In genomic region chr19:14418743-14419037, GRCh38 we compare ENCODE assay signal across 8 cellular contexts. TPM values are rescaled to one million over a fixed set of nuclear protein-coding genes. Genes with fewer than 3 reads are reported as not detected.
DNase-seq lines count a peak whose midpoint lies in the region; ATAC-seq and TF ChIP-seq lines count a peak whose summit lies in the region.

No MANE protein-coding gene starts in this region.

- no peaks in the 10 kb centered on the region for H3K9me3 ChIP-seq in HCT116 (ENCODE audit: control insufficient read depth in 1 of 2, insufficient read depth in 1 of 2, low read depth in 1 of 2, low read length in 2 of 2)
- peaks cover 3% of the 10 kb centered on the region for H3K9me3 ChIP-seq in WERI-Rb-1 (ENCODE audit: severe bottlenecking)
- no peaks in the 10 kb centered on the region for H3K9me3 ChIP-seq in gastroesophageal sphincter

- POLR2A ChIA-PET in HCT116 (lab: Charles Lee): no interaction called here

- peaks cover 18% of the 10 kb centered on the region; the same call in 1 of the 2 replicates for H4K20me1 ChIP-seq in HCT116 (ENCODE audit: insufficient read depth)

- peaks cover 0 to 7% of the 10 kb centered on the region in 2 experiments; a peak in 2 of 4 replicates for H3K36me3 ChIP-seq in HCT116 (ENCODE audit: control insufficient read depth in 1 of 2, insufficient read depth in 2 of 2, low read length in 2 of 2)
- peaks cover 42% of the 10 kb centered on the region for H3K36me3 ChIP-seq in WERI-Rb-1
- H3K36me3 ChIP-seq in gastroesophageal sphincter: no peaks in the 10 kb centered on the region

- CTCF ChIA-PET in HCT116 (lab: Charles Lee): interaction anchor here (1.0 kb wide), 1 partner anchor 13 kb away, joined by 3 read pairs; no protein-coding TSS in a partner anchor

- TF ChIP-seq CTCF in HCT116 (IDR thresholded peaks at IDR 0.05 in 2 of 3, conservative IDR thresholded peaks at IDR 0.05 in 1 of 3; ENCODE audit: borderline replicate concordance in 1 of 3, insufficient read depth in 1 of 3, low read depth in 2 of 3, low read length in 2 of 3) (no peak), WERI-Rb-1 (IDR thresholded peaks at IDR 0.05; ENCODE audit: low read depth, low read length) (no peak), gastroesophageal sphincter (IDR thresholded peaks at IDR 0.05) (no peak)

- no peak for DNase-seq in HCT116 (ENCODE audit: low read depth, low spot score)
- no peak for DNase-seq in WERI-Rb-1
- DNase-seq in COLO668 (lab: John Stamatoyannopoulos, UW; ENCODE audit: unreplicated experiment): no peak
- DNase-seq in ecto neural progenitor cell (ENCODE audit: low spot score): no peak
- no peak for DNase-seq in head of caudate nucleus
- DNase-seq in NCI-H187 treated with DMSO at 0.1 percent for 48 hours (lab: John Stamatoyannopoulos, UW): no peak

- TF ChIP-seq EP300 in gastroesophageal sphincter (IDR thresholded peaks at IDR 0.05): no peak

- no peak for TF ChIP-seq POLR2A in HCT116 (IDR thresholded peaks at IDR 0.05; ENCODE audit: borderline replicate concordance, extremely low read depth, insufficient read depth, insufficient read length)
- no peak for TF ChIP-seq POLR2A in gastroesophageal sphincter (IDR thresholded peaks at IDR 0.05)

- H3K27ac ChIP-seq in HCT116 (ENCODE audit: low read depth, low read length) (peak overlapping the region; percentile 81), WERI-Rb-1 (peak overlapping the region; percentile 97), gastroesophageal sphincter (peak overlapping the region; percentile 70 to 93 (median 89)), skin epidermis (peak overlapping the region; percentile 79 to 94 (median 89))

- H3K79me2 ChIP-seq in HCT116 (ENCODE audit: insufficient read depth, low read length): peaks cover 52% of the 10 kb centered on the region

- H3K4me2 ChIP-seq in HCT116 (ENCODE audit: low read length): peak overlapping the region; percentile 74

- RAD21 ChIA-PET in HCT116 (lab: Charles Lee; ENCODE audit: low non-redundant PET in 1 of 2, low total read pairs in 2 of 2, uncharacterized antibody in 2 of 2, unreplicated experiment in 2 of 2): no interaction called here

- peak overlapping the region; percentile 69 to 99 for H3K4me3 ChIP-seq in HCT116 (replicated peaks in 1 of 2; ENCODE audit: low read depth in 1 of 2, low read length in 2 of 2)
- H3K4me3 ChIP-seq in WERI-Rb-1 (ENCODE audit: low read depth, low read length): peak overlapping the region; percentile 99
- H3K4me3 ChIP-seq in gastroesophageal sphincter: peak overlapping the region; percentile 77 to 87
- peak overlapping the region; percentile 60 to 96 (median 87) for H3K4me3 ChIP-seq in skin epidermis

- no peak for ATAC-seq in HCT116
- no peak for ATAC-seq in gastroesophageal sphincter

- BruUV-seq in HCT116 (replicated peaks; lab: Mats Ljungman, UMichigan): TSS peak; percentile 64

- TF ChIP-seq RAD21 in HCT116 (IDR thresholded peaks at IDR 0.05; ENCODE audit: low read depth): no peak

- intact Hi-C loops in HCT116 (cut with micrococcal nuclease): no loop called here
- intact Hi-C loops in head of caudate nucleus (cut with DNase I): no loop called here

- no peak overlapping the region for H2AFZ ChIP-seq in HCT116 (ENCODE audit: low read depth, low read length, poor library complexity, severe bottlenecking)

- no peaks in the 10 kb centered on the region for H3K27me3 ChIP-seq in HCT116 (ENCODE audit: insufficient read depth, low read length)
- H3K27me3 ChIP-seq in WERI-Rb-1 (ENCODE audit: insufficient read depth, low read depth, severe bottlenecking): no peaks in the 10 kb centered on the region
- no peaks in the 10 kb centered on the region for H3K27me3 ChIP-seq in gastroesophageal sphincter

- WGBS in gastroesophageal sphincter (ENCODE audit: low coverage in 1 of 2), 2 donors: 0 to 7% methylated on average over 3 to 6 of the region's 18 CpGs

- no peaks in the 10 kb centered on the region for H3K9me2 ChIP-seq in HCT116 (ENCODE audit: insufficient read depth)

- H3K9ac ChIP-seq in HCT116 (ENCODE audit: low read length): peak overlapping the region; percentile 99

- peaks cover 12 to 31% of the 10 kb centered on the region in 2 experiments for H3K4me1 ChIP-seq in HCT116 (ENCODE audit: control insufficient read depth in 1 of 2, insufficient read depth in 2 of 2, low read length in 2 of 2)
- peaks cover 0 to 56% (median 17%) of the 10 kb centered on the region in 3 donors for H3K4me1 ChIP-seq in gastroesophageal sphincter

TF ChIP-seq in HCT116, 20 proteins besides CTCF, POLR2A, EP300 and RAD21:
- TF ChIP-seq POLR2AphosphoS5 (IDR thresholded peaks at IDR 0.05; ENCODE audit: low read depth, low read length) (peak; percentile 39; the same call in 1 of the 2 replicates), SIN3A (IDR thresholded peaks at IDR 0.05; ENCODE audit: low read depth) (peak; percentile 3; the same call in 1 of the 2 replicates), ZFX (IDR thresholded peaks at IDR 0.05) (peak; percentile 50; the same call in 1 of the 2 replicates), JUND (IDR thresholded peaks at IDR 0.05) (no peak)
TF ChIP-seq in HCT116: peak in this region for 3.

RNA-seq across cellular contexts. Expression of gene DDX39A, which starts 0.5 kb away (rescaled TPM):
- total RNA-seq in HCT116 (2021; ENCODE audit: unreplicated experiment) (152 TPM), gastroesophageal sphincter (10 to 100 TPM; 31.4 to 55.5 (median 43.4) TPM)
- 164 and 169 TPM in 2 replicates for polyA plus RNA-seq in HCT116 (2012)

RNA-seq across cellular contexts. Expression of gene PKN1, which starts 14.4 kb away (rescaled TPM):
- 248 TPM for total RNA-seq in HCT116 (2021; ENCODE audit: unreplicated experiment)
- polyA plus RNA-seq in HCT116 (2012): 238 and 241 TPM in 2 replicates
- 100 to 1,000 TPM in 3 of 4 donors, 10 to 100 TPM in 1; 98.2 to 286 (median 139) TPM for total RNA-seq in gastroesophageal sphincter

RNA-seq across cellular contexts. Expression of gene ADGRE5, which starts 37.4 kb away (rescaled TPM):
- total RNA-seq in HCT116 (2021; ENCODE audit: unreplicated experiment) (98.1 TPM), gastroesophageal sphincter (10 to 100 TPM; 47.7 to 86.7 (median 66.1) TPM)
- polyA plus RNA-seq in HCT116 (2012): 127 and 132 TPM in 2 replicates

RNA-seq across cellular contexts. Expression of gene PTGER1, which starts 56.5 kb away (rescaled TPM):
- total RNA-seq in HCT116 (2021; ENCODE audit: unreplicated experiment) (1.1 TPM), gastroesophageal sphincter (1 to 10 TPM in 2 of 4 donors, under 1 TPM in 2; 0.23 to 4.6 (median 1.3) TPM)
- 0.47 and 0.55 TPM in 2 replicates for polyA plus RNA-seq in HCT116 (2012)
